27 cellular contexts compared by ENCODE assay signal in the genomic region with DNA sequence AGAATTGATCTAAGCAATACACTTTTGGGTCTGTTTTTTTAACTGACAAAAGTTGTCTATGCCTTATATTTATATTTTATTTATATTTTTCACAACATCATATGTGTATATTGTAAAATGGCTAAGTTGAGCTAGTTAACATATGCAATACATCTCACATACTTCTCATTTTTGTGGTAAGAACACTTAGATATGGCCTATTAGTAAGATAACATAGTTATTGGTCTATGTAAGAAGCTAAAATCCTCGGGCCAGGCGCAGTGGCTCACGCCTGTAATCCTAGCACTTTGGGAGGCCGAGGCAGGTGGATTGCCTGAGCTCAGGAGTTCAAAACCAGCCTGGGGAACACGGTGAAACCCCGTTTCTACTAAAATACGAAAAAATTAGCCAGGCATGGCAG.
"Had no signal": no experiment of that assay in that cellular context is flagged by ENCODE, and none has a peak within 500 bp of the region (broad histone marks: within the 10 kb centered on the region; RNA-seq: fewer than 3 reads in every experiment).

No MANE protein-coding gene starts in this region.

- H3K9ac ChIP-seq: SK-N-SH had no signal

- DNase-seq: activated CD4-positive, alpha-beta T cell treated with anti-CD3 and anti-CD28 coated beads, Interleukin-2, amount 10 ng/mL, durations not matched to agents 24 days and 14 days; activated CD4-positive, alpha-beta T cell treated with anti-CD3 and anti-CD28 coated beads, Interleukin-2, amount 50 U/mL, for 48 hours; activated CD8-positive, alpha-beta T cell treated with anti-CD3 and anti-CD28 coated beads, Interleukin-2, amount 10 ng/mL, durations not matched to agents 7 days and 5 days; activated gamma-delta T cell; activated naive CD4-positive, alpha-beta T cell treated with Interleukin-2 at 50 U/mL for 16 hours; activated naive CD8-positive, alpha-beta T cell treated with anti-CD3 and anti-CD28 coated beads, Interleukin-2, amount 10 ng/mL, durations not matched to agents 7 days and 5 days; activated T-cell treated with anti-CD3 and anti-CD28 coated beads, Interleukin-2, amount 50 U/mL, for 24 hours; adrenal gland; anterior cingulate cortex; body of pancreas; central memory CD4-positive, alpha-beta T cell; NCI-H1105; NCI-H1417 treated with DMSO at 0.1 percent for 48 hours; NCI-H187 treated with DMSO at 0.1 percent for 48 hours; NCI-H2081; NCI-H2171 treated with DMSO at 0.1 percent for 48 hours; NCI-H2227 treated with DMSO at 0.1 percent for 48 hours; NCI-H446 treated with DMSO at 0.1 percent for 48 hours; NCI-H524; SHP77 treated with DMSO at 0.1 percent for 48 hours; SK-N-SH had no signal

- H3K36me3 Mint-ChIP-seq: activated naive CD4-positive, alpha-beta T cell treated with anti-CD3 and anti-CD28 coated beads, Interleukin-2, amount 50 U/mL, for 24 hours had no signal

- H3K4me3 Mint-ChIP-seq: activated CD4-positive, alpha-beta T cell treated with anti-CD3 and anti-CD28 coated beads, Interleukin-2, amount 10 ng/mL, durations not matched to agents 24 days and 14 days; activated CD8-positive, alpha-beta T cell treated with anti-CD3 and anti-CD28 coated beads, Interleukin-2, amount 10 ng/mL, durations not matched to agents 7 days and 5 days; activated naive CD4-positive, alpha-beta T cell treated with anti-CD3 and anti-CD28 coated beads, Interleukin-2, amount 50 U/mL, for 24 hours; activated naive CD8-positive, alpha-beta T cell treated with anti-CD3 and anti-CD28 coated beads, Interleukin-2, amount 10 ng/mL, durations not matched to agents 7 days and 5 days; activated T-cell treated with anti-CD3 and anti-CD28 coated beads, Interleukin-2, amount 50 U/mL, for 24 hours; T-helper 1 cell treated with Interleukin-12 subunit alpha and Interleukin-12 subunit beta and Interleukin-4 antibody, amounts not matched to agents 30 μg/mL and 1 μg/mL, for 36 hours; T-helper 2 cell treated with Interferon-gamma antibody and Interleukin-4, amounts not matched to agents 5 μg/mL and 100 μg/mL, for 36 hours had no signal

- H3K9me3 Mint-ChIP-seq: activated naive CD4-positive, alpha-beta T cell treated with anti-CD3 and anti-CD28 coated beads, Interleukin-2, amount 50 U/mL, for 24 hours; activated naive CD8-positive, alpha-beta T cell treated with anti-CD3 and anti-CD28 coated beads, Interleukin-2, amount 10 ng/mL, durations not matched to agents 7 days and 5 days; activated T-cell treated with anti-CD3 and anti-CD28 coated beads, Interleukin-2, amount 50 U/mL, for 24 hours; activated T-helper 2 cell treated with anti-CD3 and anti-CD28 coated beads, Interferon-gamma antibody, Interleukin-2, Interleukin-4, amounts not matched to agents 10 μg/mL and 5 μg/mL and 100 μg/mL, durations not matched to agents 14 hours and 24 hours and 36 hours; T-helper 1 cell treated with Interleukin-12 subunit alpha and Interleukin-12 subunit beta and Interleukin-4 antibody, amounts not matched to agents 30 μg/mL and 1 μg/mL, for 36 hours; T-helper 2 cell treated with Interferon-gamma antibody and Interleukin-4, amounts not matched to agents 5 μg/mL and 100 μg/mL, for 36 hours had no signal

- H3K27me3 Mint-ChIP-seq: activated naive CD4-positive, alpha-beta T cell treated with anti-CD3 and anti-CD28 coated beads, Interleukin-2, amount 50 U/mL, for 24 hours; activated naive CD8-positive, alpha-beta T cell treated with anti-CD3 and anti-CD28 coated beads, Interleukin-2, amount 10 ng/mL, durations not matched to agents 7 days and 5 days had no signal

- H3K27me3 ChIP-seq: adrenal gland, body of pancreas, SJSA1 had no signal

- H3K4me2 ChIP-seq: SK-N-SH had no signal

- H3K27ac Mint-ChIP-seq: activated CD4-positive, alpha-beta T cell treated with anti-CD3 and anti-CD28 coated beads, Interleukin-2, amount 10 ng/mL, durations not matched to agents 24 days and 14 days; activated CD8-positive, alpha-beta T cell treated with anti-CD3 and anti-CD28 coated beads, Interleukin-2, amount 10 ng/mL, durations not matched to agents 7 days and 5 days; activated naive CD4-positive, alpha-beta T cell treated with anti-CD3 and anti-CD28 coated beads, Interleukin-2, amount 50 U/mL, for 24 hours; activated naive CD8-positive, alpha-beta T cell treated with anti-CD3 and anti-CD28 coated beads, Interleukin-2, amount 10 ng/mL, durations not matched to agents 7 days and 5 days; activated T-cell treated with anti-CD3 and anti-CD28 coated beads, Interleukin-2, amount 50 U/mL, for 24 hours; activated T-helper 2 cell treated with anti-CD3 and anti-CD28 coated beads, Interferon-gamma antibody, Interleukin-2, Interleukin-4, amounts not matched to agents 10 μg/mL and 5 μg/mL and 100 μg/mL, durations not matched to agents 14 hours and 24 hours and 36 hours; T-helper 1 cell treated with Interleukin-12 subunit alpha and Interleukin-12 subunit beta and Interleukin-4 antibody, amounts not matched to agents 30 μg/mL and 1 μg/mL, for 36 hours; T-helper 2 cell treated with Interferon-gamma antibody and Interleukin-4, amounts not matched to agents 5 μg/mL and 100 μg/mL, for 36 hours had no signal

- H3K4me3 ChIP-seq: adrenal gland, body of pancreas, K562, SJSA1 had no signal

- H3K36me3 ChIP-seq: adrenal gland, SJSA1 had no signal

- H3K9me3 ChIP-seq: adrenal gland, body of pancreas, SJSA1, SK-N-SH had no signal

- H3K27ac ChIP-seq: adrenal gland, body of pancreas, SJSA1 had no signal
